ENCODE assay signal across 27 cellular contexts in genomic region chr11:125331357-125331756, GRCh38.
"Had no signal": no experiment of that assay in that cellular context is flagged by ENCODE, and none has a peak within 500 bp of the region (broad histone marks: within the 10 kb centered on the region; RNA-seq: fewer than 3 reads in every experiment).

No MANE protein-coding gene starts in this region.

- H3K27me3 Mint-ChIP-seq: brain had no signal

- H3K9me3 ChIP-seq: ascending aorta, MG63 had no signal

- H3K36me3 ChIP-seq: ascending aorta, MG63 had no signal

- H3K4me3 ChIP-seq: ascending aorta, MG63 had no signal

- H3K36me3 Mint-ChIP-seq: activated naive CD4-positive, alpha-beta T cell treated with anti-CD3 and anti-CD28 coated beads, Interleukin-2, amount 50 U/mL, for 24 hours; WTC11 had no signal

- H3K4me1 Mint-ChIP-seq: activated naive CD4-positive, alpha-beta T cell treated with anti-CD3 and anti-CD28 coated beads, Interleukin-2, amount 50 U/mL, for 24 hours had no signal

- H3K27ac Mint-ChIP-seq: activated CD8-positive, alpha-beta T cell treated with anti-CD3 and anti-CD28 coated beads, Interleukin-2, amount 10 ng/mL, durations not matched to agents 7 days and 5 days; activated naive CD4-positive, alpha-beta T cell treated with anti-CD3 and anti-CD28 coated beads, Interleukin-2, amount 50 U/mL, for 24 hours; activated T-helper 1 cell treated with anti-CD3 and anti-CD28 coated beads, Interleukin-12 subunit alpha, Interleukin-12 subunit beta, Interleukin-2, Interleukin-4 antibody, amounts not matched to agents 30 ng/mL and 10 ng/mL and 1 ng/mL, durations not matched to agents 14 hours and 24 hours and 36 hours; T-helper 17 cell; WTC11 had no signal

- H3K9me3 Mint-ChIP-seq: activated naive CD4-positive, alpha-beta T cell treated with anti-CD3 and anti-CD28 coated beads, Interleukin-2, amount 50 U/mL, for 24 hours; activated T-helper 1 cell treated with anti-CD3 and anti-CD28 coated beads, Interleukin-12 subunit alpha, Interleukin-12 subunit beta, Interleukin-2, Interleukin-4 antibody, amounts not matched to agents 30 ng/mL and 10 ng/mL and 1 ng/mL, durations not matched to agents 14 hours and 24 hours and 36 hours; brain; WTC11 had no signal

- H3K27ac ChIP-seq: ascending aorta, KMS-11 had no signal

- H3K4me1 ChIP-seq: ascending aorta had no signal

- DNase-seq: activated CD4-positive, alpha-beta T cell treated with anti-CD3 and anti-CD28 coated beads for 48 hours; activated CD4-positive, alpha-beta T cell treated with anti-CD3 and anti-CD28 coated beads, Interleukin-2, amount 50 U/mL, for 4 hours; activated CD4-positive, CD25-positive, alpha-beta regulatory T cell treated with anti-CD3 and anti-CD28 coated beads, Interleukin-2, amount 50 U/mL, for 72 hours; activated CD8-positive, alpha-beta memory T cell treated with anti-CD3 and anti-CD28 coated beads, Interleukin-2, amount 50 U/mL, for 48 hours; activated CD8-positive, alpha-beta T cell treated with anti-CD3 and anti-CD28 coated beads, Interleukin-2, amount 10 ng/mL, durations not matched to agents 7 days and 5 days; activated effector memory CD4-positive, alpha-beta T cell treated with Interleukin-2 at 50 U/mL for 16 hours; activated naive CD4-positive, alpha-beta T cell; activated T-cell treated with anti-CD3 and anti-CD28 coated beads, Interleukin-2, amount 50 U/mL, for 1 hour; MG63; MV-4-11; NCI-H1092 treated with DMSO at 0.1 percent for 48 hours; NCI-H1417 treated with DMSO at 0.1 percent for 48 hours; NCI-H1694; NCI-H2029; NCI-H2107; NCI-H2171 treated with DMSO at 0.1 percent for 48 hours; NCI-H226; NCI-H526; SIG-M5; T-helper 17 cell; T-helper 9 cell had no signal

- H3K4me3 Mint-ChIP-seq: activated CD8-positive, alpha-beta T cell treated with anti-CD3 and anti-CD28 coated beads, Interleukin-2, amount 10 ng/mL, durations not matched to agents 7 days and 5 days; activated naive CD4-positive, alpha-beta T cell treated with anti-CD3 and anti-CD28 coated beads, Interleukin-2, amount 50 U/mL, for 24 hours; activated T-helper 1 cell treated with anti-CD3 and anti-CD28 coated beads, Interleukin-12 subunit alpha, Interleukin-12 subunit beta, Interleukin-2, Interleukin-4 antibody, amounts not matched to agents 30 ng/mL and 10 ng/mL and 1 ng/mL, durations not matched to agents 14 hours and 24 hours and 36 hours; brain; WTC11 had no signal

- ATAC-seq: activated CD8-positive, alpha-beta T cell treated with anti-CD3 and anti-CD28 coated beads, Interleukin-2, amount 10 ng/mL, durations not matched to agents 7 days and 5 days; T-helper 17 cell had no signal

- H3K27me3 ChIP-seq: ascending aorta, MG63 had no signal
